Comparison of ENCODE assay signal across 22 cellular contexts in the genomic region with DNA sequence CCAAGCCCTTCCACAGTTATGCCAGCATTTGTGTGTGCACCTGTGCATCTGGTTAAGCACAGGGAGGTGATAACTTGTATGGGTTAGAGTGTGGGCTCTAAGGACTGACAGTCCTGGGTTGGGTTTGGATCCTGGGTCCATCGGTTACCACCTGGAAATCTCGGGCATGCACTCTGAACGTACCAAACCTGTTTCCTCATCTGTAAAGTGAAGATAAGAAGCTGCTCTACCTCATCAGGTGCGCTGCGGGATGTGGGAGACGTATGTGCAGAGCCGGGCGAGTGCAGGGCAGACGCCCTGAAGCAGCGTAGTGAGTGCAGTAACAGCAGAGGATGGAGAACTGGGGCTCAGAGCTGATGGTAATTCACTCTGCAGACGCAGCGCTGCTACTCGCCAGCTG.
A peak's percentile ranks its signal among the peaks of the same experiment; 100 is the strongest.
DNase-seq lines count a peak whose midpoint lies in the region; ATAC-seq and TF ChIP-seq lines count a peak whose summit lies in the region.
"Had no signal": no experiment of that assay in that cellular context is flagged by ENCODE, and none has a peak within 500 bp of the region (broad histone marks: within the 10 kb centered on the region; RNA-seq: fewer than 3 reads in every experiment).

No MANE protein-coding gene starts in this region.

- H3K27ac ChIP-seq in OCI-LY3 (ENCODE audit: low read length), result peak overlapping the region; percentile 52
- peak overlapping the region; percentile 41 for H3K27ac ChIP-seq in smooth muscle cell (ENCODE audit: low read depth)
- H3K27ac ChIP-seq: BLaER1, KMS-11, Peyer's patch, testis had no signal

- CTCF ChIA-PET in activated naive CD4-positive, alpha-beta T cell treated with anti-CD3 and anti-CD28 coated beads for 36 hours (lab: Charles Lee), result interaction anchor here (0.6 to 2.9 kb wide), 10 partner anchors 19 to 119 kb away, joined by 3 to 16 read pairs (median 4); no protein-coding TSS in a partner anchor

- H3K9me3 ChIP-seq in OCI-LY3 (ENCODE audit: insufficient read depth, low read length) (no peaks in the 10 kb centered on the region), smooth muscle cell (replicated peaks; ENCODE audit: low read depth) (no peaks in the 10 kb centered on the region)
- H3K9me3 ChIP-seq: BLaER1, Peyer's patch, testis had no signal

- H3K4me2 ChIP-seq in OCI-LY3 (ENCODE audit: low read length) (peak overlapping the region; percentile 65; the same call in 1 of the 2 replicates), smooth muscle cell (peak overlapping the region; percentile 14)
- H3K4me2 ChIP-seq: BLaER1 had no signal

- DNase-seq in activated naive CD4-positive, alpha-beta T cell treated with anti-CD3 and anti-CD28 coated beads for 36 hours, result peak; percentile 56
- DNase-seq in activated naive CD4-positive, alpha-beta T cell treated with Interleukin-2 at 50 U/mL for 16 hours, result no peak
- no peak for DNase-seq in activated naive CD8-positive, alpha-beta T cell treated with anti-CD3 and anti-CD28 coated beads, Interleukin-2, amount 50 U/mL, for 24 hours
- DNase-seq in smooth muscle cell (lab: John Stamatoyannopoulos, UW; ENCODE audit: unreplicated experiment), result no peak
- DNase-seq in NCI-H1092 treated with DMSO at 0.1 percent for 48 hours (lab: John Stamatoyannopoulos, UW), result no peak
- no peak for DNase-seq in NCI-H2196 (lab: John Stamatoyannopoulos, UW; ENCODE audit: unreplicated experiment)
- DNase-seq: ACHN; activated CD8-positive, alpha-beta memory T cell treated with anti-CD3 and anti-CD28 coated beads, Interleukin-2, amount 50 U/mL, for 48 hours; glutamatergic neuron; H7; MV-4-11; NCI-H2171 treated with DMSO at 0.1 percent for 48 hours; NCI-H526; nucleus accumbens; Peyer's patch; testis had no signal

- TF ChIP-seq CTCF in OCI-LY3 (IDR thresholded peaks at IDR 0.05; ENCODE audit: low read depth, low read length) (no peak), smooth muscle cell (IDR thresholded peaks at IDR 0.05; ENCODE audit: borderline replicate concordance, insufficient read depth, poor library complexity, severe bottlenecking) (no peak)

- no peaks in the 10 kb centered on the region for H3K9me3 Mint-ChIP-seq in activated naive CD4-positive, alpha-beta T cell treated with anti-CD3 and anti-CD28 coated beads for 36 hours
- no peaks in the 10 kb centered on the region for H3K9me3 Mint-ChIP-seq in activated naive CD8-positive, alpha-beta T cell treated with anti-CD3 and anti-CD28 coated beads, Interleukin-2, amount 50 U/mL, for 24 hours

- H3K4me1 ChIP-seq in OCI-LY3 (ENCODE audit: low read length) (peaks cover 21% of the 10 kb centered on the region), smooth muscle cell (ENCODE audit: low read depth) (peaks cover 13% of the 10 kb centered on the region)
- H3K4me1 ChIP-seq: testis had no signal

- no peaks in the 10 kb centered on the region for H4K20me1 ChIP-seq in OCI-LY3 (ENCODE audit: insufficient read depth, low read length)
- H4K20me1 ChIP-seq in smooth muscle cell (ENCODE audit: low read depth), result no peaks in the 10 kb centered on the region

- H3K9ac ChIP-seq in OCI-LY3 (ENCODE audit: low read length), result peak overlapping the region; percentile 25; the same call in 1 of the 2 replicates
- no peak overlapping the region for H3K9ac ChIP-seq in smooth muscle cell (ENCODE audit: low read depth)
- H3K9ac ChIP-seq: BLaER1, KMS-11 had no signal

- peaks cover 14% of the 10 kb centered on the region for H3F3A ChIP-seq in smooth muscle cell (ENCODE audit: low read depth)

- H3K36me3 ChIP-seq in OCI-LY3 (replicated peaks; ENCODE audit: low read depth, low read length) (no peaks in the 10 kb centered on the region), smooth muscle cell (ENCODE audit: low read depth) (no peaks in the 10 kb centered on the region)
- H3K36me3 ChIP-seq: Peyer's patch had no signal

- H3K79me2 ChIP-seq in OCI-LY3 (ENCODE audit: low read length) (no peaks in the 10 kb centered on the region), smooth muscle cell (ENCODE audit: low read depth) (no peaks in the 10 kb centered on the region)

- H2AFZ ChIP-seq in OCI-LY3 (ENCODE audit: low read depth, low read length) (0 out of 2 replicates have a peak overlapping the region, but pooled peaks have one; percentile 12), smooth muscle cell (ENCODE audit: low read depth) (no peak overlapping the region)

- intact Hi-C loops in activated naive CD4-positive, alpha-beta T cell treated with anti-CD3 and anti-CD28 coated beads for 36 hours (cut with micrococcal nuclease), result loop anchor here (5.0 kb wide), 1 partner anchor 303 kb away; no protein-coding TSS in a partner anchor

- peaks cover 94% of the 10 kb centered on the region for H3K4me1 Mint-ChIP-seq in activated naive CD4-positive, alpha-beta T cell treated with anti-CD3 and anti-CD28 coated beads for 36 hours (ENCODE audit: low read depth)
- peaks cover 92% of the 10 kb centered on the region for H3K4me1 Mint-ChIP-seq in activated naive CD8-positive, alpha-beta T cell treated with anti-CD3 and anti-CD28 coated beads, Interleukin-2, amount 50 U/mL, for 24 hours

- no peaks in the 10 kb centered on the region for H3K27me3 Mint-ChIP-seq in activated naive CD4-positive, alpha-beta T cell treated with anti-CD3 and anti-CD28 coated beads for 36 hours (ENCODE audit: low read depth)
- H3K27me3 Mint-ChIP-seq in activated naive CD8-positive, alpha-beta T cell treated with anti-CD3 and anti-CD28 coated beads, Interleukin-2, amount 50 U/mL, for 24 hours, result no peaks in the 10 kb centered on the region

- H3K27ac Mint-ChIP-seq in activated naive CD4-positive, alpha-beta T cell treated with anti-CD3 and anti-CD28 coated beads for 36 hours, result peak overlapping the region; percentile 93
- peak overlapping the region; percentile 71 for H3K27ac Mint-ChIP-seq in activated naive CD8-positive, alpha-beta T cell treated with anti-CD3 and anti-CD28 coated beads, Interleukin-2, amount 50 U/mL, for 24 hours

- peaks cover 49% of the 10 kb centered on the region for H3K36me3 Mint-ChIP-seq in activated naive CD4-positive, alpha-beta T cell treated with anti-CD3 and anti-CD28 coated beads for 36 hours (ENCODE audit: low read depth)
- H3K36me3 Mint-ChIP-seq in activated naive CD8-positive, alpha-beta T cell treated with anti-CD3 and anti-CD28 coated beads, Interleukin-2, amount 50 U/mL, for 24 hours (ENCODE audit: low read depth), result peaks cover 20% of the 10 kb centered on the region

- 0 out of 2 replicates have a peak overlapping the region, but pooled peaks have one; percentile 26 for H3K4me3 ChIP-seq in OCI-LY3 (ENCODE audit: low read length)
- H3K4me3 ChIP-seq in smooth muscle cell, result no peak overlapping the region
- H3K4me3 ChIP-seq: BLaER1, GM12878, lung, Peyer's patch, testis had no signal

- peak overlapping the region; percentile 19 for H3K4me3 Mint-ChIP-seq in activated naive CD4-positive, alpha-beta T cell treated with anti-CD3 and anti-CD28 coated beads for 36 hours
- H3K4me3 Mint-ChIP-seq in activated naive CD8-positive, alpha-beta T cell treated with anti-CD3 and anti-CD28 coated beads, Interleukin-2, amount 50 U/mL, for 24 hours, result no peak overlapping the region

- no peak for ATAC-seq in activated naive CD8-positive, alpha-beta T cell treated with anti-CD3 and anti-CD28 coated beads, Interleukin-2, amount 50 U/mL, for 24 hours
- no peak for ATAC-seq in GM21515 (IDR thresholded peaks at IDR 0.05; ENCODE audit: unreplicated experiment)

- 97% methylated on average over 13 of the region's 13 CpGs for WGBS in smooth muscle cell (ENCODE audit: low lambda C conversion rate)

- H3K27me3 ChIP-seq in OCI-LY3 (ENCODE audit: low read depth, low read length), result no peaks in the 10 kb centered on the region
- no peaks in the 10 kb centered on the region for H3K27me3 ChIP-seq in smooth muscle cell (ENCODE audit: low read depth)
- H3K27me3 ChIP-seq: BLaER1, Peyer's patch, testis had no signal
